ENCODE assay signal across 13 cellular contexts in the genomic region with DNA sequence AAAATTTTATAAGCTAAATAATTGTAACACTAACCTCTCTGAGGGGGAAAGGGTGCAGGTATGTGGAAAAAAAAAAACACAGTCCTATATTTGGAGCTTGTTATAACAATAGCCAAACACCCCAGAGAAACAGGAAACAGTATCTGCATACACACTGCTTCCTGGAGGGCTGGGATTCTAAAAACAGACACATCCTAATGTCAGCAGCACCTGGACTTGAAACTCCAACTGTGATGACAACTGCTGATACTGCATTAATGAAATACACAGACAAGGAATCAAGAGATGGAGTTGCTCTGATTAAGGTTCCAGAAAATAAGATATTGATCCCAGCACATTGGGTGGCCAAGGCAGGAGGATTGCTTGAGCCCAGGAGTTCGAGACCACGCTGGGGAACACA. TPM values are rescaled to one million over a fixed set of nuclear protein-coding genes. Genes with fewer than 3 reads are reported as not detected.
DNase-seq lines count a peak whose midpoint lies in the region; ATAC-seq and TF ChIP-seq lines count a peak whose summit lies in the region.
"Had no signal": no experiment of that assay in that cellular context is flagged by ENCODE, and none has a peak within 500 bp of the region (broad histone marks: within the 10 kb centered on the region; RNA-seq: fewer than 3 reads in every experiment).

No MANE protein-coding gene starts in this region.

- no peak for ATAC-seq in CD8-positive, alpha-beta T cell
- ATAC-seq in HG03432 (IDR thresholded peaks at IDR 0.05; ENCODE audit: unreplicated experiment) (no peak), mucosa of descending colon (no peak)

- H3K9me2 ChIP-seq in OCI-LY7 (ENCODE audit: insufficient read depth, low read length) = no peaks in the 10 kb centered on the region

- intact Hi-C loops in CD8-positive, alpha-beta T cell (cut with DNase I, micrococcal nuclease) = loop anchor here (10.0 kb wide), 2 partner anchors 274 to 434 kb away; a partner anchor contains a TSS
- intact Hi-C loops in OCI-LY7 (cut with micrococcal nuclease; ENCODE audit: unreplicated experiment) (loop anchor here (10.0 kb wide), 2 partner anchors 434 to 584 kb away; a partner anchor contains a TSS), mucosa of descending colon (cut with DNase I, micrococcal nuclease) (loop anchor here in 1 of 2 donors (10.0 kb wide), 1 partner anchor 164 kb away; a partner anchor contains a TSS)

- H3K79me2 ChIP-seq in OCI-LY7 (ENCODE audit: insufficient read depth, low read depth, low read length) = peaks cover 45% of the 10 kb centered on the region; the same call in 1 of the 2 replicates

- POLR2A ChIA-PET in CD8-positive, alpha-beta T cell (lab: Charles Lee) = interaction anchor here (2.2 kb wide), 1 partner anchor 9 kb away, joined by 15 read pairs; a partner anchor contains a TSS
- POLR2A ChIA-PET in OCI-LY7 (lab: Charles Lee) = interaction anchor here (0.5 to 3.3 kb wide), 5 partner anchors 10 to 102 kb away, joined by 3 to 19 read pairs (median 5); a partner anchor contains a TSS

- DNase-seq in CD8-positive, alpha-beta T cell = no peak
- peak; percentile 74 for DNase-seq in OCI-LY7 (ENCODE audit: low spot score)
- DNase-seq in glutamatergic neuron = no peak
- DNase-seq in effector memory CD4-positive, alpha-beta T cell = no peak
- no peak for DNase-seq in mucosa of descending colon
- DNase-seq in globus pallidus (ENCODE audit: low spot score) = no peak
- DNase-seq: activated CD4-positive, alpha-beta T cell treated with anti-CD3 and anti-CD28 coated beads, Interleukin-2, amount 50 U/mL, for 4 hours; endodermal cell; head of caudate nucleus had no signal

- peak overlapping the region; percentile 23 to 86 (median 78); a peak in 21 of 22 replicates for H3K9ac ChIP-seq in BLaER1 treated with 17β-estradiol and CSF1 and Interleukin-3, amounts not matched to agents 10 nM and 100 nM

- BruUV-seq in OCI-LY7 (replicated peaks; lab: Mats Ljungman, UMichigan) = no TSS peak

- peak overlapping the region; percentile 81 to 95 (median 91) for H3K4me2 ChIP-seq in BLaER1 treated with 17β-estradiol and CSF1 and Interleukin-3, amounts not matched to agents 10 nM and 100 nM
- peak overlapping the region; percentile 77 for H3K4me2 ChIP-seq in OCI-LY7 (ENCODE audit: low read length)

- peak overlapping the region in 10 of 11 experiments; percentile 52 to 96 (median 91); a peak in 20 of 22 replicates for H3K27ac ChIP-seq in BLaER1 treated with 17β-estradiol and CSF1 and Interleukin-3, amounts not matched to agents 10 nM and 100 nM
- H3K27ac ChIP-seq in CD8-positive, alpha-beta T cell (ENCODE audit: low read depth, low read length) = no peak overlapping the region
- H3K27ac ChIP-seq in OCI-LY7 (ENCODE audit: low read depth, low read length, poor library complexity, severe bottlenecking) = peak overlapping the region; percentile 63
- no peak overlapping the region for H3K27ac ChIP-seq in effector memory CD4-positive, alpha-beta T cell (ENCODE audit: insufficient read depth, low read length, poor library complexity, severe bottlenecking)
- H3K27ac ChIP-seq: SK-N-MC had no signal

- peaks cover 0 to 26% (median 18%) of the 10 kb centered on the region in 11 experiments; a peak in 15 of 22 replicates for H3K9me3 ChIP-seq in BLaER1 treated with 17β-estradiol and CSF1 and Interleukin-3, amounts not matched to agents 10 nM and 100 nM (replicated peaks in 1 of 11)
- H3K9me3 ChIP-seq in CD8-positive, alpha-beta T cell (ENCODE audit: low read length) = no peaks in the 10 kb centered on the region
- H3K9me3 ChIP-seq in OCI-LY7 (ENCODE audit: low read length) (no peaks in the 10 kb centered on the region), mucosa of descending colon (no peaks in the 10 kb centered on the region)
- no peaks in the 10 kb centered on the region for H3K9me3 ChIP-seq in effector memory CD4-positive, alpha-beta T cell (ENCODE audit: control insufficient read depth, low read length)

- H2AFZ ChIP-seq in OCI-LY7 (ENCODE audit: low read length) = no peak overlapping the region

- H3K4me3 ChIP-seq in BLaER1 treated with 17β-estradiol and CSF1 and Interleukin-3, amounts not matched to agents 10 nM and 100 nM = peak overlapping the region in 9 of 10 experiments; percentile 5 to 53 (median 43); a peak in 16 of 20 replicates
- no peak overlapping the region for H3K4me3 ChIP-seq in CD8-positive, alpha-beta T cell (ENCODE audit: low read depth, low read length)
- H3K4me3 ChIP-seq in OCI-LY7 (ENCODE audit: low read depth, low read length, poor library complexity, severe bottlenecking) (peak overlapping the region; percentile 42), mucosa of descending colon (no peak overlapping the region)
- H3K4me3 ChIP-seq in effector memory CD4-positive, alpha-beta T cell (ENCODE audit: insufficient read depth, low read depth, low read length, poor library complexity, severe bottlenecking) = no peak overlapping the region
- H3K4me3 ChIP-seq: lung, SK-N-MC had no signal

- H3K4me3 Mint-ChIP-seq in CD8-positive, alpha-beta T cell = peak overlapping the region; percentile 61
- no peak overlapping the region for H3K4me3 Mint-ChIP-seq in glutamatergic neuron (ENCODE audit: unreplicated experiment)
- H3K4me3 Mint-ChIP-seq: endodermal cell had no signal

- peak overlapping the region; percentile 33 for H3K27ac Mint-ChIP-seq in CD8-positive, alpha-beta T cell
- H3K27ac Mint-ChIP-seq in glutamatergic neuron (ENCODE audit: unreplicated experiment) = peak overlapping the region; percentile 77
- H3K27ac Mint-ChIP-seq: endodermal cell had no signal

- no peaks in the 10 kb centered on the region for H3K9me3 Mint-ChIP-seq in CD8-positive, alpha-beta T cell
- H3K9me3 Mint-ChIP-seq in glutamatergic neuron (ENCODE audit: unreplicated experiment) = peaks cover 6% of the 10 kb centered on the region
- H3K9me3 Mint-ChIP-seq: endodermal cell had no signal

- peaks cover 31 to 80% (median 58%) of the 10 kb centered on the region in 11 experiments for H3K36me3 ChIP-seq in BLaER1 treated with 17β-estradiol and CSF1 and Interleukin-3, amounts not matched to agents 10 nM and 100 nM
- H3K36me3 ChIP-seq in CD8-positive, alpha-beta T cell (ENCODE audit: insufficient read depth, low read length) = peaks cover 5% of the 10 kb centered on the region
- H3K36me3 ChIP-seq in OCI-LY7 (ENCODE audit: insufficient read depth, low read length) (peaks cover 65% of the 10 kb centered on the region), mucosa of descending colon (ENCODE audit: low read depth) (no peaks in the 10 kb centered on the region)
- H3K36me3 ChIP-seq in effector memory CD4-positive, alpha-beta T cell (ENCODE audit: control insufficient read depth, insufficient read depth, low read length) = peaks cover 2% of the 10 kb centered on the region

- H3K27me3 ChIP-seq in BLaER1 treated with 17β-estradiol and CSF1 and Interleukin-3, amounts not matched to agents 10 nM and 100 nM = no peaks in the 10 kb centered on the region
- H3K27me3 ChIP-seq in CD8-positive, alpha-beta T cell (ENCODE audit: insufficient read depth, low read length) = no peaks in the 10 kb centered on the region
- no peaks in the 10 kb centered on the region for H3K27me3 ChIP-seq in effector memory CD4-positive, alpha-beta T cell (replicated peaks; ENCODE audit: control insufficient read depth, insufficient read depth, low read length, poor library complexity, severe bottlenecking)

- no peaks in the 10 kb centered on the region for H3K27me3 Mint-ChIP-seq in CD8-positive, alpha-beta T cell (ENCODE audit: low read depth)
- peaks cover 1% of the 10 kb centered on the region for H3K27me3 Mint-ChIP-seq in glutamatergic neuron (ENCODE audit: unreplicated experiment)

- TF ChIP-seq CTCF in CD8-positive, alpha-beta T cell (IDR thresholded peaks at IDR 0.05) = no peak
- TF ChIP-seq CTCF in OCI-LY7 (conservative IDR thresholded peaks at IDR 0.05; ENCODE audit: low read length) (no peak), glutamatergic neuron (IDR thresholded peaks at IDR 0.05; ENCODE audit: partially characterized antibody, unreplicated experiment) (no peak), mucosa of descending colon (IDR thresholded peaks at IDR 0.05) (no peak)

- CTCF ChIA-PET in CD8-positive, alpha-beta T cell (lab: Charles Lee) = interaction anchor here (0.6 to 0.9 kb wide), 2 partner anchors 9 to 423 kb away, joined by 3 to 5 read pairs; a partner anchor contains a TSS
- CTCF ChIA-PET in OCI-LY7 (lab: Charles Lee; ENCODE audit: unreplicated experiment) = no interaction called here

- H3K4me1 Mint-ChIP-seq in CD8-positive, alpha-beta T cell (ENCODE audit: low read depth) = peaks cover 57% of the 10 kb centered on the region
- peaks cover 29% of the 10 kb centered on the region for H3K4me1 Mint-ChIP-seq in glutamatergic neuron (ENCODE audit: low read depth, unreplicated experiment)
- H3K4me1 Mint-ChIP-seq: endodermal cell had no signal

- H4K20me1 ChIP-seq in BLaER1 treated with 17β-estradiol and CSF1 and Interleukin-3, amounts not matched to agents 10 nM and 100 nM = peaks cover 0 to 24% (median 4%) of the 10 kb centered on the region in 11 experiments; a peak in 11 of 22 replicates
- H4K20me1 ChIP-seq in OCI-LY7 (ENCODE audit: insufficient read depth, low read length) = peaks cover 4% of the 10 kb centered on the region; the same call in 1 of the 2 replicates

- peaks cover 89 to 100% (median 97%) of the 10 kb centered on the region in 10 experiments for H3K4me1 ChIP-seq in BLaER1 treated with 17β-estradiol and CSF1 and Interleukin-3, amounts not matched to agents 10 nM and 100 nM
- H3K4me1 ChIP-seq in CD8-positive, alpha-beta T cell (ENCODE audit: insufficient read depth, low read length) = peaks cover 48% of the 10 kb centered on the region
- H3K4me1 ChIP-seq in OCI-LY7 (ENCODE audit: insufficient read depth, low read length, poor library complexity, severe bottlenecking) (peaks cover 42% of the 10 kb centered on the region), mucosa of descending colon (ENCODE audit: low read depth) (peaks cover 11% of the 10 kb centered on the region)
- H3K4me1 ChIP-seq in effector memory CD4-positive, alpha-beta T cell (ENCODE audit: control insufficient read depth, insufficient read depth, low read length, poor library complexity, severe bottlenecking) = peaks cover 21% of the 10 kb centered on the region

- H3K36me3 Mint-ChIP-seq in CD8-positive, alpha-beta T cell = peaks cover 40% of the 10 kb centered on the region
- H3K36me3 Mint-ChIP-seq in glutamatergic neuron (ENCODE audit: unreplicated experiment) = peaks cover 6% of the 10 kb centered on the region

RNA-seq across cellular contexts. Expression of a gene that starts 9.3 kb away (rescaled TPM):
- 10 to 100 TPM; 35.4 to 40.4 TPM for total RNA-seq in CD8-positive, alpha-beta T cell
- total RNA-seq in OCI-LY7 (2014; rRNA removed; shearing (Covaris generic)) = 12.4 and 17.5 TPM in 2 replicates
- total RNA-seq in OCI-LY7 (2022) (19.5 and 24.8 TPM in 2 replicates), glutamatergic neuron (ENCODE audit: unreplicated experiment) (63.2 TPM), mucosa of descending colon (10 to 100 TPM; 18.4 to 25.4 (median 20.3) TPM)

RNA-seq across cellular contexts. Expression of a gene that starts 45.5 kb away (rescaled TPM):
- total RNA-seq in CD8-positive, alpha-beta T cell = 10 to 100 TPM; 25.9 to 29.0 TPM
- total RNA-seq in OCI-LY7 (2014; rRNA removed; shearing (Covaris generic)) = 23.6 and 30.2 TPM in 2 replicates
- total RNA-seq in OCI-LY7 (2022) = 62.1 and 63.4 TPM in 2 replicates
- total RNA-seq in glutamatergic neuron (ENCODE audit: unreplicated experiment) = 56.1 TPM
- total RNA-seq in mucosa of descending colon = 100 to 1,000 TPM; 118 to 225 (median 219) TPM

Comparison
In these comparisons a context has a peak if more than half of its experiments do, and no peak if none do; other contexts are left out.
1. H3K27ac ChIP-seq: peak in BLaER1 treated with 17β-estradiol and CSF1 and Interleukin-3, amounts not matched to agents 10 nM and 100 nM (10 of 11) and OCI-LY7 (single experiment); none in CD8-positive, alpha-beta T cell (single experiment) and effector memory CD4-positive, alpha-beta T cell (single experiment).
2. H3K4me3 ChIP-seq: peak in BLaER1 treated with 17β-estradiol and CSF1 and Interleukin-3, amounts not matched to agents 10 nM and 100 nM (9 of 10) and OCI-LY7 (single experiment); none in CD8-positive, alpha-beta T cell (single experiment), effector memory CD4-positive, alpha-beta T cell (single experiment) and mucosa of descending colon (single experiment).